14 cellular contexts compared by ENCODE assay signal in genomic region chr18:22711381-22711717, GRCh38.
DNase-seq lines count a peak whose midpoint lies in the region; ATAC-seq and TF ChIP-seq lines count a peak whose summit lies in the region.
"Had no signal": no experiment of that assay in that cellular context is flagged by ENCODE, and none has a peak within 500 bp of the region (broad histone marks: within the 10 kb centered on the region; RNA-seq: fewer than 3 reads in every experiment).

No MANE protein-coding gene starts in this region.

- intact Hi-C loops in mammary epithelial cell (cut with micrococcal nuclease) (no loop called here), spleen (cut with DNase I; ENCODE audit: low total_unique reads) (no loop called here)

- H3K4me3 ChIP-seq in Loucy (ENCODE audit: low read length, poor library complexity, severe bottlenecking) (no peak overlapping the region), mammary epithelial cell (replicated peaks in 1 of 3; ENCODE audit: insufficient read depth in 1 of 3, low read depth in 2 of 3, low read length in 3 of 3) (peak overlapping the region in 1 of 3 experiments; percentile 38), liver (ENCODE audit: low read depth in 1 of 3, low read length in 3 of 3) (peak overlapping the region; percentile 43 to 67 (median 50)), spleen (peak overlapping the region in 5 of 8 donors; percentile 18 to 61 (median 28))

- H2AFZ ChIP-seq in Loucy (ENCODE audit: low read length) (0 out of 2 replicates have a peak overlapping the region, but pooled peaks have one; percentile 12), mammary epithelial cell (ENCODE audit: low read depth, low read length) (peak overlapping the region; percentile 79)

- TF ChIP-seq POLR2A in spleen (IDR thresholded peaks at IDR 0.05), result no peak

- no peaks in the 10 kb centered on the region for H3K4me1 ChIP-seq in Loucy (ENCODE audit: insufficient read depth, low read length, poor library complexity, severe bottlenecking)
- peaks cover 12% of the 10 kb centered on the region for H3K4me1 ChIP-seq in mammary epithelial cell (ENCODE audit: insufficient read depth, low read length)
- peaks cover 1 to 17% (median 11%) of the 10 kb centered on the region in 4 donors for H3K4me1 ChIP-seq in liver (ENCODE audit: control insufficient read depth in 4 of 4, insufficient read depth in 4 of 4, low read length in 3 of 4)
- H3K4me1 ChIP-seq in spleen, result peaks cover 0 to 14% (median 0%) of the 10 kb centered on the region in 6 donors

- H3F3A ChIP-seq in Loucy (ENCODE audit: low read depth), result no peaks in the 10 kb centered on the region

- in situ Hi-C loops in mammary epithelial cell (cut with MboI; ENCODE audit: low sequenced_read_pairs in 2 of 2), result no loop called here

- no peaks in the 10 kb centered on the region for H3K9me2 ChIP-seq in Loucy (replicated peaks; ENCODE audit: low read depth, low read length)

- H3K4me2 ChIP-seq in Loucy (ENCODE audit: low read depth, low read length, poor library complexity, severe bottlenecking), result no peak overlapping the region
- H3K4me2 ChIP-seq in mammary epithelial cell (ENCODE audit: insufficient read depth, low read depth, low read length), result peak overlapping the region; percentile 79
- H3K4me2 ChIP-seq: KMS-11 had no signal

- no peak for TF ChIP-seq CTCF in Loucy (conservative IDR thresholded peaks at IDR 0.05; ENCODE audit: low read length)
- TF ChIP-seq CTCF in mammary epithelial cell (conservative IDR thresholded peaks at IDR 0.05 in 1 of 2, IDR thresholded peaks at IDR 0.05 in 1 of 2; ENCODE audit: extremely low read depth in 1 of 2, insufficient read depth in 1 of 2, low read depth in 1 of 2, low read length in 2 of 2), result no peak
- TF ChIP-seq CTCF in liver (IDR thresholded peaks at IDR 0.05; ENCODE audit: low read depth, low read length, missing input control), result no peak
- TF ChIP-seq CTCF in spleen (IDR thresholded peaks at IDR 0.05 in 8 of 11, conservative IDR thresholded peaks at IDR 0.05 in 3 of 11), result no peak
- TF ChIP-seq CTCF in GM10248 (IDR thresholded peaks at IDR 0.05; ENCODE audit: control extremely low read depth, extremely low read depth, low read depth, missing control alignments), result no peak

- ATAC-seq in HG02759 (IDR thresholded peaks at IDR 0.05; ENCODE audit: unreplicated experiment), result no peak

- 49% methylated on average over 3 of the region's 3 CpGs for WGBS in mammary epithelial cell (ENCODE audit: low coverage, missing lambda C conversion rate)
- 21% methylated on average over 3 of the region's 3 CpGs for WGBS in liver
- WGBS in spleen, 5 donors, result 49 to 59% (median 50%) methylated on average over 3 of the region's 3 CpGs

- DNase-seq in mammary epithelial cell, result peak; percentile 70
- no peak for DNase-seq in spleen
- DNase-seq in stimulated activated CD4-positive, alpha-beta T cell treated with anti-CD3 and anti-CD28 coated beads, Interleukin-12 subunit alpha, Interleukin-12 subunit beta, amount 100 ng/mL, for 4 hours, result no peak
- no peak for DNase-seq in NCI-H146 (lab: John Stamatoyannopoulos, UW)
- DNase-seq in GM10248 (ENCODE audit: extremely low spot score), result no peak
- DNase-seq: activated CD4-positive, alpha-beta T cell treated with anti-CD3 and anti-CD28 coated beads, Interleukin-2, amount 10 ng/mL, durations not matched to agents 7 days and 5 days; activated gamma-delta T cell treated with Interleukin-2 at 50 U/mL for 16 hours; DMS153; effector memory CD4-positive, alpha-beta T cell; NCI-H510A had no signal

- peak in 1 of 2 donors; percentile 12 for TF ChIP-seq RAD21 in liver (IDR thresholded peaks at IDR 0.05)

- H3K9ac ChIP-seq in Loucy (ENCODE audit: low read depth, low read length, poor library complexity, severe bottlenecking) (no peak overlapping the region), mammary epithelial cell (ENCODE audit: insufficient read depth, low read length) (peak overlapping the region; percentile 55), liver (ENCODE audit: low read depth in 1 of 2, low read length in 2 of 2) (peak overlapping the region; percentile 66 to 89)
- H3K9ac ChIP-seq: KMS-11 had no signal

- no TSS peak for BruUV-seq in mammary epithelial cell (replicated peaks; lab: Mats Ljungman, UMichigan)

- POLR2A ChIA-PET in GM10248 (lab: Yijun Ruan, JAX), result no interaction called here

- dilution Hi-C loops in mammary epithelial cell (cut with HindIII; ENCODE audit: low sequenced_read_pairs), result no loop called here

- H3K9me3 ChIP-seq in Loucy (ENCODE audit: insufficient read depth, low read depth, low read length) (no peaks in the 10 kb centered on the region), mammary epithelial cell (replicated peaks; ENCODE audit: insufficient read depth, low read length) (no peaks in the 10 kb centered on the region), liver (ENCODE audit: control insufficient read depth in 4 of 4, low read length in 3 of 4) (no peaks in the 10 kb centered on the region), spleen (no peaks in the 10 kb centered on the region)

- H4K20me1 ChIP-seq in Loucy (ENCODE audit: insufficient read depth, low read length, poor library complexity, severe bottlenecking) (no peaks in the 10 kb centered on the region), mammary epithelial cell (ENCODE audit: insufficient read depth, low read length) (no peaks in the 10 kb centered on the region)

- H3K27me3 ChIP-seq in Loucy (ENCODE audit: insufficient read depth, low read length, poor library complexity, severe bottlenecking), result no peaks in the 10 kb centered on the region
- H3K27me3 ChIP-seq in mammary epithelial cell (ENCODE audit: insufficient read depth, low read length), result peaks cover 2% of the 10 kb centered on the region
- H3K27me3 ChIP-seq in liver (ENCODE audit: control insufficient read depth in 4 of 4, insufficient read depth in 4 of 4, low read length in 3 of 4), result no peaks in the 10 kb centered on the region
- H3K27me3 ChIP-seq in spleen (replicated peaks in 1 of 7), result no peaks in the 10 kb centered on the region

- H3K36me3 ChIP-seq in Loucy (ENCODE audit: insufficient read depth, low read length) (no peaks in the 10 kb centered on the region), mammary epithelial cell (ENCODE audit: insufficient read depth, low read length) (no peaks in the 10 kb centered on the region), liver (ENCODE audit: control insufficient read depth in 4 of 4, insufficient read depth in 3 of 4, low read depth in 1 of 4, low read length in 3 of 4) (no peaks in the 10 kb centered on the region), spleen (no peaks in the 10 kb centered on the region)

- H3K79me2 ChIP-seq in Loucy (ENCODE audit: insufficient read depth, low read length) (no peaks in the 10 kb centered on the region), mammary epithelial cell (ENCODE audit: insufficient read depth, low read length) (no peaks in the 10 kb centered on the region)

- H3K27ac ChIP-seq in mammary epithelial cell (ENCODE audit: insufficient read depth, low read depth, low read length) (peak overlapping the region; percentile 50), liver (ENCODE audit: low read depth in 1 of 2, low read length in 2 of 2) (peak overlapping the region; percentile 89 to 93), spleen (peak overlapping the region in 7 of 8 donors; percentile 44 to 80 (median 65))
- H3K27ac ChIP-seq: KMS-11 had no signal

- CTCF ChIA-PET in mammary epithelial cell (lab: Charles Lee; ENCODE audit: low non-redundant PET), result interaction anchor here (0.7 kb wide), 1 partner anchor 79 kb away, joined by 4 read pairs; no protein-coding TSS in a partner anchor
- CTCF ChIA-PET in GM10248 (lab: Yijun Ruan, JAX), result no interaction called here

TF ChIP-seq in liver, 16 proteins besides CTCF, POLR2A, EP300 and RAD21 (continues in another document):
- TF ChIP-seq, protein P1, sequence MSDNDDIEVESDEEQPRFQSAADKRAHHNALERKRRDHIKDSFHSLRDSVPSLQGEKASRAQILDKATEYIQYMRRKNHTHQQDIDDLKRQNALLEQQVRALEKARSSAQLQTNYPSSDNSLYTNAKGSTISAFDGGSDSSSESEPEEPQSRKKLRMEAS (IDR thresholded peaks at IDR 0.05), result no peak
- TF ChIP-seq SP1 (IDR thresholded peaks at IDR 0.05) (peak; percentile 25), HNF4A (conservative IDR thresholded peaks at IDR 0.05) (peak; percentile 31 to 53), REST (IDR thresholded peaks at IDR 0.05) (no peak), RXRA (IDR thresholded peaks at IDR 0.05) (peak; percentile 1 to 4), HNF4G (IDR thresholded peaks at IDR 0.05) (no peak), YY1 (IDR thresholded peaks at IDR 0.05) (no peak)
- TF ChIP-seq, protein P2, sequence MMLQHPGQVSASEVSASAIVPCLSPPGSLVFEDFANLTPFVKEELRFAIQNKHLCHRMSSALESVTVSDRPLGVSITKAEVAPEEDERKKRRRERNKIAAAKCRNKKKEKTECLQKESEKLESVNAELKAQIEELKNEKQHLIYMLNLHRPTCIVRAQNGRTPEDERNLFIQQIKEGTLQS (IDR thresholded peaks at IDR 0.05), result peak; percentile 11
